24 cellular contexts compared by ENCODE assay signal in the genomic region with DNA sequence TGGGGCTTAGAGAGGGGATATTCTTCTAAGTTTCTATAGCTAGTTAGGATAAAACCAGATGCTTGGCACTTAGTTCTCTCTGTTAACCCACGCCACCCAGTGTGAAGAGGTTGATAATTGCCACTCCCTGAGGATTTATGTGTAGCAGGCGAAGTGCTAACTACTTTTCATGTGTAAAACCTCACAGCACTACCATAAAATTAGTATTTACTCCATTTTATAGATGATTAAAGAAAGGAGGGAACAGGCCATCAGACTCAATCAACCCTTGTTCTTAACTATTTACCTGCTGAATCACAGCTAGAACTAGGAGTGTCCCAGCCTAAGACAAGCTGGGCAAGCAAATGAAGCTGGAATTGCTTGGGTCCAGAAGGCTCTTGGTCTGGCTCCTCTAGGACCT. TPM values are rescaled to one million over a fixed set of nuclear protein-coding genes. Genes with fewer than 3 reads are reported as not detected.
DNase-seq lines count a peak whose midpoint lies in the region; ATAC-seq and TF ChIP-seq lines count a peak whose summit lies in the region.
"Had no signal": no experiment of that assay in that cellular context is flagged by ENCODE, and none has a peak within 500 bp of the region (broad histone marks: within the 10 kb centered on the region; RNA-seq: fewer than 3 reads in every experiment).

No MANE protein-coding gene starts in this region.

- H3K9me3 ChIP-seq in cardiac muscle cell (ENCODE audit: low read depth) (no peaks in the 10 kb centered on the region), ectodermal cell (ENCODE audit: control insufficient read depth, low read length) (no peaks in the 10 kb centered on the region), mucosa of descending colon (no peaks in the 10 kb centered on the region)
- H3K9me3 ChIP-seq: BE2C had no signal

- H3K4me1 ChIP-seq in cardiac muscle cell (ENCODE audit: low read depth) (peaks cover 29% of the 10 kb centered on the region), ectodermal cell (ENCODE audit: control insufficient read depth, insufficient read depth, low read length) (peaks cover 50% of the 10 kb centered on the region), mucosa of descending colon (ENCODE audit: low read depth) (no peaks in the 10 kb centered on the region)
- H3K4me1 ChIP-seq: BE2C had no signal

- TF ChIP-seq CTCF in cardiac muscle cell (IDR thresholded peaks at IDR 0.05; ENCODE audit: low read depth, low read length) (no peak), mucosa of descending colon (IDR thresholded peaks at IDR 0.05) (no peak)

- H3K4me3 ChIP-seq in cardiac muscle cell (no peak overlapping the region), ectodermal cell (ENCODE audit: insufficient read depth, low read depth, low read length) (peak overlapping the region; percentile 1), mucosa of descending colon (no peak overlapping the region)

- CTCF ChIA-PET in activated CD4-positive, alpha-beta T cell treated with anti-CD3 and anti-CD28 coated beads for 36 hours (lab: Charles Lee) = interaction anchor here (0.7 to 2.1 kb wide), 5 partner anchors 13 to 250 kb away, joined by 3 to 10 read pairs (median 4); a partner anchor contains a TSS

- no peaks in the 10 kb centered on the region for H3K9me3 Mint-ChIP-seq in activated CD4-positive, alpha-beta T cell treated with anti-CD3 and anti-CD28 coated beads for 36 hours (ENCODE audit: low read depth)
- H3K9me3 Mint-ChIP-seq: activated B cell treated with CpG ODN at 0.5 μM for 24 hours; activated naive CD4-positive, alpha-beta T cell treated with anti-CD3 and anti-CD28 coated beads, Interleukin-2, amount 10 ng/mL, durations not matched to agents 7 days and 5 days; CD8-positive, alpha-beta memory T cell; IgD-negative memory B cell; stimulated activated naive CD8-positive, alpha-beta T cell treated with anti-CD3 and anti-CD28 coated beads, Interleukin-15, amount 100 ng/mL, for 72 hours had no signal

- no peak overlapping the region for H3K4me3 Mint-ChIP-seq in activated CD4-positive, alpha-beta T cell treated with anti-CD3 and anti-CD28 coated beads for 36 hours
- H3K4me3 Mint-ChIP-seq: activated B cell treated with CpG ODN at 0.5 μM for 24 hours; activated naive CD4-positive, alpha-beta T cell treated with anti-CD3 and anti-CD28 coated beads, Interleukin-2, amount 10 ng/mL, durations not matched to agents 7 days and 5 days; CD8-positive, alpha-beta memory T cell; IgD-negative memory B cell; stimulated activated naive CD8-positive, alpha-beta T cell treated with anti-CD3 and anti-CD28 coated beads, Interleukin-15, amount 100 ng/mL, for 72 hours had no signal

- H3K27ac ChIP-seq in cardiac muscle cell (peak overlapping the region; percentile 91), ectodermal cell (ENCODE audit: insufficient read depth, low read depth, low read length, poor library complexity, severe bottlenecking) (peak overlapping the region; percentile 99)

- ATAC-seq in Right ventricle myocardium superior (ENCODE audit: poor library complexity) = no peak
- ATAC-seq in mucosa of descending colon = peak; percentile 62
- ATAC-seq in activated CD4-positive, alpha-beta T cell treated with anti-CD3 and anti-CD28 coated beads for 36 hours = no peak
- ATAC-seq: stimulated activated naive CD8-positive, alpha-beta T cell treated with anti-CD3 and anti-CD28 coated beads, Interleukin-15, amount 100 ng/mL, for 72 hours had no signal

- WGBS in ectodermal cell, 2 experiments = 62% methylated on average over 2 of the region's 2 CpGs; no CpG with 5 or more reads in 1 of the 2 experiments

- no peaks in the 10 kb centered on the region for H3K4me1 Mint-ChIP-seq in activated CD4-positive, alpha-beta T cell treated with anti-CD3 and anti-CD28 coated beads for 36 hours
- H3K4me1 Mint-ChIP-seq: activated B cell treated with CpG ODN at 0.5 μM for 24 hours; CD8-positive, alpha-beta memory T cell; stimulated activated naive CD8-positive, alpha-beta T cell treated with anti-CD3 and anti-CD28 coated beads, Interleukin-15, amount 100 ng/mL, for 72 hours had no signal

- H3K27me3 ChIP-seq in cardiac muscle cell = no peaks in the 10 kb centered on the region
- H3K27me3 ChIP-seq in ectodermal cell (ENCODE audit: control insufficient read depth, insufficient read depth, low read length, poor library complexity, severe bottlenecking) = no peaks in the 10 kb centered on the region

- H3K36me3 ChIP-seq in cardiac muscle cell (no peaks in the 10 kb centered on the region), ectodermal cell (ENCODE audit: control insufficient read depth, insufficient read depth, low read length) (peaks cover 11% of the 10 kb centered on the region), mucosa of descending colon (ENCODE audit: low read depth) (no peaks in the 10 kb centered on the region)
- H3K36me3 ChIP-seq: BE2C had no signal

- DNase-seq in cardiac muscle cell (ENCODE audit: low read depth in 1 of 2, low spot score in 1 of 2) (no peak), Right ventricle myocardium superior (no peak), mucosa of descending colon (no peak), AG20443 (ENCODE audit: low spot score) (no peak)
- no peak for DNase-seq in stimulated activated CD4-positive, alpha-beta T cell treated with anti-CD3 and anti-CD28 coated beads, Interleukin-15, amount 100 ng/mL, for 24 hours
- DNase-seq in activated effector memory CD4-positive, alpha-beta T cell treated with Interleukin-2 at 50 U/mL for 16 hours = no peak
- no peak for DNase-seq in activated CD4-positive, alpha-beta T cell treated with anti-CD3 and anti-CD28 coated beads for 36 hours
- DNase-seq: activated B cell treated with CpG ODN at 0.5 μM for 24 hours; activated CD4-positive, alpha-beta T cell treated with anti-CD3 and anti-CD28 coated beads, Interleukin-2, amount 50 U/mL, for 4 hours; activated naive CD4-positive, alpha-beta T cell treated with anti-CD3 and anti-CD28 coated beads, Interleukin-2, amount 10 ng/mL, durations not matched to agents 7 days and 5 days; amniotic stem cell; BE2C; CD8-positive, alpha-beta memory T cell; GOT3; NCI-H1105; NCI-H2029 treated with DMSO at 0.1 percent for 48 hours; NCI-H526; occipital lobe; stimulated activated naive CD8-positive, alpha-beta T cell treated with anti-CD3 and anti-CD28 coated beads, Interleukin-15, amount 100 ng/mL, for 72 hours had no signal

- H3K27ac Mint-ChIP-seq in activated CD4-positive, alpha-beta T cell treated with anti-CD3 and anti-CD28 coated beads for 36 hours = no peak overlapping the region
- H3K27ac Mint-ChIP-seq: activated B cell treated with CpG ODN at 0.5 μM for 24 hours; activated naive CD4-positive, alpha-beta T cell treated with anti-CD3 and anti-CD28 coated beads, Interleukin-2, amount 10 ng/mL, durations not matched to agents 7 days and 5 days; CD8-positive, alpha-beta memory T cell; IgD-negative memory B cell; stimulated activated naive CD8-positive, alpha-beta T cell treated with anti-CD3 and anti-CD28 coated beads, Interleukin-15, amount 100 ng/mL, for 72 hours had no signal

- H3K27me3 Mint-ChIP-seq in activated CD4-positive, alpha-beta T cell treated with anti-CD3 and anti-CD28 coated beads for 36 hours = peaks cover 7% of the 10 kb centered on the region

- POLR2A ChIA-PET in activated CD4-positive, alpha-beta T cell treated with anti-CD3 and anti-CD28 coated beads for 36 hours (lab: Charles Lee) = no interaction called here

- no peaks in the 10 kb centered on the region for H3K36me3 Mint-ChIP-seq in activated CD4-positive, alpha-beta T cell treated with anti-CD3 and anti-CD28 coated beads for 36 hours (ENCODE audit: low read depth)
- H3K36me3 Mint-ChIP-seq: activated naive CD4-positive, alpha-beta T cell treated with anti-CD3 and anti-CD28 coated beads, Interleukin-2, amount 10 ng/mL, durations not matched to agents 7 days and 5 days; CD8-positive, alpha-beta memory T cell; IgD-negative memory B cell had no signal

- intact Hi-C loops in Right ventricle myocardium superior (cut with DNase I) (loop anchor here (5.0 kb wide), 1 partner anchor 312 kb away; no protein-coding TSS in a partner anchor), mucosa of descending colon (cut with DNase I, micrococcal nuclease) (no loop called here)
- intact Hi-C loops in activated CD4-positive, alpha-beta T cell treated with anti-CD3 and anti-CD28 coated beads for 36 hours (cut with DNase I, micrococcal nuclease) = loop anchor here in 1 of 2 experiments (10.0 kb wide), 1 partner anchor 315 kb away; no protein-coding TSS in a partner anchor

RNA-seq across cellular contexts. Expression of a gene that starts 8.9 kb away (rescaled TPM):
- total RNA-seq in cardiac muscle cell = 7.2 and 16.6 TPM in 2 replicates
- polyA plus RNA-seq in cardiac muscle cell = 3.4 and 5.6 TPM in 2 replicates
- not detected for total RNA-seq in Right ventricle myocardium superior
- 980 TPM for polyA plus RNA-seq in ectodermal cell (2013, experiment 1 of 4)
- polyA plus RNA-seq in ectodermal cell (2013, experiment 2 of 4) = 1,098 TPM
- 595 TPM for polyA plus RNA-seq in ectodermal cell (2013, experiment 3 of 4)
- 630 TPM for polyA plus RNA-seq in ectodermal cell (2013, experiment 4 of 4)
- total RNA-seq in mucosa of descending colon = not detected
- total RNA-seq in activated CD4-positive, alpha-beta T cell treated with anti-CD3 and anti-CD28 coated beads for 36 hours = not detected
- total RNA-seq: activated B cell treated with CpG ODN at 0.5 μM for 24 hours; CD8-positive, alpha-beta memory T cell; lung microvascular endothelial cell; occipital lobe; renal cortical epithelial cell; skeletal muscle tissue had no signal
- polyA plus RNA-seq: CD8-positive, alpha-beta memory T cell; IgD-negative memory B cell had no signal

RNA-seq across cellular contexts. Expression of a gene that starts 12.6 kb away (rescaled TPM):
- 48.7 and 51.1 TPM in 2 replicates for total RNA-seq in cardiac muscle cell
- 41.7 and 46.8 TPM in 2 replicates for polyA plus RNA-seq in cardiac muscle cell
- 23.7 TPM for total RNA-seq in Right ventricle myocardium superior
- 49.3 TPM for polyA plus RNA-seq in ectodermal cell (2013, experiment 1 of 4)
- polyA plus RNA-seq in ectodermal cell (2013, experiment 2 of 4) = 57.2 TPM
- 28.1 TPM for polyA plus RNA-seq in ectodermal cell (2013, experiment 3 of 4)
- 34.9 TPM for polyA plus RNA-seq in ectodermal cell (2013, experiment 4 of 4)
- 100 to 1,000 TPM in 2 of 3 donors, 10 to 100 TPM in 1; 72.9 to 137 (median 118) TPM for total RNA-seq in mucosa of descending colon
- 10 to 100 TPM; 34.1 to 40.7 TPM for total RNA-seq in activated CD4-positive, alpha-beta T cell treated with anti-CD3 and anti-CD28 coated beads for 36 hours

RNA-seq across cellular contexts. Expression of a gene that starts 46.9 kb away (rescaled TPM):
- total RNA-seq in cardiac muscle cell = not detected in 2 replicates
- polyA plus RNA-seq in cardiac muscle cell = not detected in 2 replicates
- not detected for total RNA-seq in Right ventricle myocardium superior
- polyA plus RNA-seq in ectodermal cell (2013, experiment 1 of 4) = not detected
- polyA plus RNA-seq in ectodermal cell (2013, experiment 2 of 4) = not detected
- polyA plus RNA-seq in ectodermal cell (2013, experiment 3 of 4) = not detected
- polyA plus RNA-seq in ectodermal cell (2013, experiment 4 of 4) = not detected
- total RNA-seq in mucosa of descending colon = 1 to 10 TPM in 1 of 3 donors, under 1 TPM in 1, not detected in 1; 0.19 to 1.0 TPM
- not detected for total RNA-seq in activated CD4-positive, alpha-beta T cell treated with anti-CD3 and anti-CD28 coated beads for 36 hours
- total RNA-seq: activated B cell treated with CpG ODN at 0.5 μM for 24 hours, lung microvascular endothelial cell, occipital lobe, renal cortical epithelial cell, skeletal muscle tissue had no signal

RNA-seq across cellular contexts. Expression of a gene that starts 52.7 kb away (rescaled TPM):
- 417 and 533 TPM in 2 replicates for total RNA-seq in cardiac muscle cell
- 792 and 1,191 TPM in 2 replicates for polyA plus RNA-seq in cardiac muscle cell
- total RNA-seq in Right ventricle myocardium superior = 132 TPM
- 1,613 TPM for polyA plus RNA-seq in ectodermal cell (2013, experiment 1 of 4)
- polyA plus RNA-seq in ectodermal cell (2013, experiment 2 of 4) = 1,475 TPM
- polyA plus RNA-seq in ectodermal cell (2013, experiment 3 of 4) = 1,408 TPM
- polyA plus RNA-seq in ectodermal cell (2013, experiment 4 of 4) = 1,522 TPM
- 100 to 1,000 TPM; 186 to 463 (median 271) TPM for total RNA-seq in mucosa of descending colon
- 100 to 1,000 TPM; 660 to 867 TPM for total RNA-seq in activated CD4-positive, alpha-beta T cell treated with anti-CD3 and anti-CD28 coated beads for 36 hours
